ENCODE assay signal across 33 cellular contexts in the genomic region with DNA sequence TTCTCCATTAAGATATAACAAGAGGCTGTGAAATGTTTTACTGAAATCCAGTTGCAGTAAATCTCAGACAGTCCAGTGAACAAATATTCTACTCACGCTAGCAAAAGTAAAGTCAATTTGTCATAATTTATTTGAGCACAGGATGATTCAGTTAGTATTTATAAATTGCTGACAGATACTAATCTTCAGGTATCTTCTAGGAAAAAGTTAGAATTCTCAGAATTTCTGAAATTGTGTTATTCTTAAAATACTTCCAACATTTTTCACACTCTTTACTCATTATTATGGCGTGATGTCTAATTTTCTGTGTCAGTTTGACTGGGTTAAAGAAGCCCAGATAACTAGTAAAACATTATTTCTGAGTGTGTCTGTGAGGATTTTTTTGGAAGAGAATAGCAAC.
DNase-seq lines count a peak whose midpoint lies in the region; ATAC-seq, FAIRE-seq and TF ChIP-seq lines count a peak whose summit lies in the region.
"Had no signal": no experiment of that assay in that cellular context is flagged by ENCODE, and none has a peak within 500 bp of the region (broad histone marks: within the 10 kb centered on the region; RNA-seq: fewer than 3 reads in every experiment).

No MANE protein-coding gene starts in this region.

- no peaks in the 10 kb centered on the region for H3K9me1 ChIP-seq in IMR-90 (ENCODE audit: insufficient read depth, low read length)
- no peaks in the 10 kb centered on the region for H3K9me1 ChIP-seq in K562 (ENCODE audit: control insufficient read depth, insufficient read depth, low read length)

- no peak overlapping the region for H3K23ac ChIP-seq in IMR-90 (ENCODE audit: low read depth, low read length)

- in situ Hi-C loops in HepG2 (cut with HindIII; ENCODE audit: extremely low pct_ligation_motif_present, low pct_unique_long_range_greater_than_20kb), result loop anchor here (25.0 kb wide), 1 partner anchor 528 kb away; no protein-coding TSS in a partner anchor
- in situ Hi-C loops in IMR-90 (cut with MboI; ENCODE audit: low sequenced_read_pairs), result no loop called here
- in situ Hi-C loops in K562 (cut with MboI), result no loop called here

- H2BK120ac ChIP-seq in IMR-90 (ENCODE audit: low read depth, low read length), result no peak overlapping the region

- no peak overlapping the region for H2AK9ac ChIP-seq in IMR-90 (replicated peaks; ENCODE audit: low read depth, low read length, poor library complexity)

- H3K4ac ChIP-seq in IMR-90 (ENCODE audit: low read depth, low read length), result no peak overlapping the region

- no peak for DNase-seq in HepG2 (ENCODE audit: low spot score)
- no peak for DNase-seq in right lobe of liver
- DNase-seq in A549 (ENCODE audit: low read depth in 1 of 2, low spot score in 1 of 2), result no peak
- DNase-seq in IMR-90, result no peak
- no peak for DNase-seq in K562 (ENCODE audit: extremely low read depth in 1 of 4, low spot score in 3 of 4)
- DNase-seq in activated effector memory CD4-positive, alpha-beta T cell treated with anti-CD3 and anti-CD28 coated beads, Interleukin-2, amount 50 U/mL, for 16 hours, result no peak
- no peak for DNase-seq in left cardiac atrium
- DNase-seq: 8988T; ACHN; AML-193; BE2C; C1 segment of cervical spinal cord; Caco-2; Calu3; CD4-positive, alpha-beta memory T cell; CD4-positive, alpha-beta T cell; CD4-positive, CD25-positive, alpha-beta regulatory T cell; CD8-positive, alpha-beta memory T cell; CD8-positive, alpha-beta T cell; COR-L47; DMS 273 treated with DMSO at 0.1 percent for 48 hours; DMS153; DMS53; DMS79; DMS79 treated with DMSO at 0.1 percent for 48 hours; DND-41; EL had no signal

- H3K79me2 ChIP-seq in HepG2 (ENCODE audit: insufficient read depth, low read length), result no peaks in the 10 kb centered on the region
- H3K79me2 ChIP-seq in K562 (ENCODE audit: control insufficient read depth, insufficient read depth, low read length), result no peaks in the 10 kb centered on the region

- no peaks in the 10 kb centered on the region for H3K79me1 ChIP-seq in IMR-90 (ENCODE audit: low read depth in 1 of 2, low read length in 2 of 2)

- no peak overlapping the region for H2AK5ac ChIP-seq in IMR-90 (ENCODE audit: low read depth, low read length)

- no peak for TF ChIP-seq CTCF in HepG2 (CRISPR knock-in tag; IDR thresholded peaks at IDR 0.05)
- TF ChIP-seq CTCF in right lobe of liver (IDR thresholded peaks at IDR 0.05), result no peak
- no peak for TF ChIP-seq CTCF in A549 (IDR thresholded peaks at IDR 0.05)
- TF ChIP-seq CTCF in IMR-90 (conservative IDR thresholded peaks at IDR 0.05; ENCODE audit: low read depth, low read length), result no peak
- TF ChIP-seq CTCF in K562 (IDR thresholded peaks at IDR 0.05 in 2 of 3, conservative IDR thresholded peaks at IDR 0.05 in 1 of 3; ENCODE audit: insufficient read depth in 2 of 3, low read depth in 1 of 3, low read length in 3 of 3), result no peak

- no peak for TF ChIP-seq POLR2A in HepG2 (IDR thresholded peaks at IDR 0.05; ENCODE audit: insufficient read depth in 1 of 2, low read depth in 2 of 2, low read length in 2 of 2)
- TF ChIP-seq POLR2A in right lobe of liver (IDR thresholded peaks at IDR 0.05), result no peak
- no peak for TF ChIP-seq POLR2A in A549 (IDR thresholded peaks at IDR 0.05; ENCODE audit: low read length)
- TF ChIP-seq POLR2A in IMR-90 (IDR thresholded peaks at IDR 0.05; ENCODE audit: low read depth, low read length), result no peak
- TF ChIP-seq POLR2A in K562 (conservative IDR thresholded peaks at IDR 0.05), result no peak

- H2AFZ ChIP-seq in HepG2 (ENCODE audit: low read length) (no peak overlapping the region), IMR-90 (replicated peaks; ENCODE audit: low read length, poor library complexity) (no peak overlapping the region), K562 (ENCODE audit: low read depth, low read length) (no peak overlapping the region)

- CTCF ChIA-PET in HepG2 (lab: Yijun Ruan, JAX; ENCODE audit: low intra/inter-chr PET ratio, low total read pairs), result no interaction called here
- CTCF ChIA-PET in A549 (lab: Yijun Ruan, JAX), result no interaction called here
- CTCF ChIA-PET in IMR-90 (lab: Yijun Ruan, JAX), result no interaction called here
- CTCF ChIA-PET in K562 (lab: Yijun Ruan, JAX; ENCODE audit: low intra/inter-chr PET ratio), result no interaction called here

- no peak overlapping the region for H2BK5ac ChIP-seq in IMR-90 (ENCODE audit: low read depth, low read length, poor library complexity, severe bottlenecking)

- dilution Hi-C loops in IMR-90 (cut with HindIII; ENCODE audit: low sequenced_read_pairs, unreplicated experiment), result no loop called here

- TF ChIP-seq EP300 in HepG2 (IDR thresholded peaks at IDR 0.05; ENCODE audit: low read depth in 2 of 2, low read length in 2 of 2) (no peak), HepG2 (CRISPR knock-in tag; IDR thresholded peaks at IDR 0.05; ENCODE audit: borderline replicate concordance) (no peak), A549 (IDR thresholded peaks at IDR 0.05) (no peak), K562 (IDR thresholded peaks at IDR 0.05; ENCODE audit: low read length) (no peak)

- H3K4me1 ChIP-seq in HepG2 (ENCODE audit: insufficient read depth, low read length) (no peaks in the 10 kb centered on the region), right lobe of liver (no peaks in the 10 kb centered on the region), A549 (no peaks in the 10 kb centered on the region), IMR-90 (ENCODE audit: control insufficient read depth, insufficient read depth, low read length) (no peaks in the 10 kb centered on the region), K562 (replicated peaks in 1 of 2; ENCODE audit: control insufficient read depth in 2 of 2, insufficient read depth in 2 of 2, low read length in 2 of 2) (no peaks in the 10 kb centered on the region)
- H3K4me1 ChIP-seq: BE2C, BLaER1, Caco-2 had no signal

- BruUV-seq in HepG2 (replicated peaks; lab: Mats Ljungman, UMichigan), result no TSS peak
- BruUV-seq in IMR-90 (replicated peaks; lab: Mats Ljungman, UMichigan), result no TSS peak
- BruUV-seq in K562 (replicated peaks; lab: Mats Ljungman, UMichigan), result no TSS peak

- H3K9ac ChIP-seq in HepG2 (ENCODE audit: insufficient read depth, low read depth, low read length) (no peak overlapping the region), IMR-90 (ENCODE audit: low read depth, low read length) (no peak overlapping the region), K562 (ENCODE audit: insufficient read depth in 1 of 2, low read depth in 2 of 2, low read length in 2 of 2) (no peak overlapping the region)
- H3K9ac ChIP-seq: BLaER1; BLaER1 treated with 17β-estradiol and CSF1 and Interleukin-3, amounts not matched to agents 10 nM and 100 nM had no signal

- no peak overlapping the region for H3K4me3 ChIP-seq in HepG2 (replicated peaks in 1 of 3; ENCODE audit: insufficient read depth in 1 of 3, low read depth in 2 of 3, low read length in 3 of 3)
- H3K4me3 ChIP-seq in right lobe of liver, result no peak overlapping the region
- H3K4me3 ChIP-seq in A549, result no peak overlapping the region
- H3K4me3 ChIP-seq in IMR-90 (ENCODE audit: insufficient read depth, low read depth, low read length), result no peak overlapping the region
- no peak overlapping the region for H3K4me3 ChIP-seq in K562
- H3K4me3 ChIP-seq: BLaER1; BLaER1 treated with 17β-estradiol and CSF1 and Interleukin-3, amounts not matched to agents 10 nM and 100 nM had no signal

- ATAC-seq in HepG2, result no peak
- ATAC-seq in right lobe of liver, result no peak
- no peak for ATAC-seq in A549
- no peak for ATAC-seq in IMR-90 (ENCODE audit: low read depth)
- ATAC-seq in K562, result no peak
- ATAC-seq in esophagus mucosa, result no peak
- ATAC-seq in left cardiac atrium, result no peak
- ATAC-seq: CD8-positive, alpha-beta T cell had no signal

- no peak overlapping the region for H3K4me2 ChIP-seq in HepG2 (ENCODE audit: low read depth, low read length)
- H3K4me2 ChIP-seq in A549, result no peak overlapping the region
- no peak overlapping the region for H3K4me2 ChIP-seq in IMR-90 (ENCODE audit: low read depth, low read length)
- H3K4me2 ChIP-seq in K562 (ENCODE audit: insufficient read depth, low read length), result no peak overlapping the region
- H3K4me2 ChIP-seq: BLaER1; BLaER1 treated with 17β-estradiol and CSF1 and Interleukin-3, amounts not matched to agents 10 nM and 100 nM had no signal

- no peaks in the 10 kb centered on the region for H3K36me3 ChIP-seq in HepG2 (replicated peaks in 1 of 2; ENCODE audit: control insufficient read depth in 1 of 2, insufficient read depth in 2 of 2, low read length in 2 of 2)
- no peaks in the 10 kb centered on the region for H3K36me3 ChIP-seq in right lobe of liver
- no peaks in the 10 kb centered on the region for H3K36me3 ChIP-seq in IMR-90 (ENCODE audit: control insufficient read depth, insufficient read depth, low read length)
- no peaks in the 10 kb centered on the region for H3K36me3 ChIP-seq in K562 (ENCODE audit: control insufficient read depth, insufficient read depth, low read length)
- H3K36me3 ChIP-seq: BE2C; BLaER1; BLaER1 treated with 17β-estradiol and CSF1 and Interleukin-3, amounts not matched to agents 10 nM and 100 nM had no signal

- no peaks in the 10 kb centered on the region for H4K20me1 ChIP-seq in HepG2 (ENCODE audit: insufficient read depth, low read length)
- no peaks in the 10 kb centered on the region for H4K20me1 ChIP-seq in IMR-90 (ENCODE audit: insufficient read depth, low read length)
- no peaks in the 10 kb centered on the region for H4K20me1 ChIP-seq in K562 (replicated peaks; ENCODE audit: control insufficient read depth, insufficient read depth, low read length)
- H4K20me1 ChIP-seq: BLaER1; BLaER1 treated with 17β-estradiol and CSF1 and Interleukin-3, amounts not matched to agents 10 nM and 100 nM had no signal

- FAIRE-seq in HepG2 (lab: Jason Lieb, UNC) (no peak), A549 (lab: Jason Lieb, UNC) (no peak), K562 (lab: Jason Lieb, UNC) (no peak)
- FAIRE-seq: D721Med had no signal

- POLR2A ChIA-PET in HepG2 (lab: Yijun Ruan, JAX), result no interaction called here
- POLR2A ChIA-PET in A549 (lab: Yijun Ruan, JAX), result no interaction called here
- POLR2A ChIA-PET in IMR-90 (lab: Charles Lee; ENCODE audit: unreplicated experiment), result no interaction called here
- POLR2A ChIA-PET in K562 (lab: Yijun Ruan, JAX), result no interaction called here

- H4K5ac ChIP-seq in IMR-90 (ENCODE audit: low read depth, low read length), result no peak overlapping the region

- H3K14ac ChIP-seq in IMR-90 (replicated peaks; ENCODE audit: low read depth, low read length), result no peak overlapping the region

- TF ChIP-seq RAD21 in HepG2 (CRISPR knock-in tag; IDR thresholded peaks at IDR 0.05), result no peak
- TF ChIP-seq RAD21 in A549 (conservative IDR thresholded peaks at IDR 0.05 in 1 of 2, IDR thresholded peaks at IDR 0.05 in 1 of 2), result no peak
- TF ChIP-seq RAD21 in IMR-90 (IDR thresholded peaks at IDR 0.05; ENCODE audit: low read length), result no peak
- TF ChIP-seq RAD21 in K562 (CRISPR knock-in tag; conservative IDR thresholded peaks at IDR 0.05 in 1 of 2, IDR thresholded peaks at IDR 0.05 in 1 of 2), result no peak

- WGBS in HepG2 (ENCODE audit: low lambda C conversion rate), result 35% methylated on average over 2 of the region's 2 CpGs
- WGBS in right lobe of liver (ENCODE audit: insufficient coverage, low coverage, low lambda C conversion rate, missing lambda C conversion rate), result 81% methylated on average over 2 of the region's 2 CpGs
- 29% methylated on average over 2 of the region's 2 CpGs for WGBS in A549 (ENCODE audit: missing lambda C conversion rate)
- WGBS in IMR-90 (ENCODE audit: extremely low coverage in 2 of 2, insufficient read length in 1 of 2), 2 experiments, result no CpG with 5 or more reads among the region's 2 CpGs
- 3% methylated on average over 2 of the region's 2 CpGs for WGBS in K562 (ENCODE audit: insufficient coverage, low coverage, missing lambda C conversion rate)

- H2BK15ac ChIP-seq in IMR-90 (ENCODE audit: low read depth, low read length), result no peak overlapping the region

- H2BK20ac ChIP-seq in IMR-90 (ENCODE audit: low read depth, low read length), result no peak overlapping the region

- intact Hi-C loops in HepG2 (cut with micrococcal nuclease; ENCODE audit: unreplicated experiment) (loop anchor here (10.0 kb wide), 1 partner anchor 530 kb away; no protein-coding TSS in a partner anchor), right lobe of liver (cut with DNase I) (no loop called here), IMR-90 (cut with micrococcal nuclease) (no loop called here), K562 (cut with micrococcal nuclease) (no loop called here), left cardiac atrium (cut with DNase I) (no loop called here)

- no peak overlapping the region for H4K8ac ChIP-seq in IMR-90 (ENCODE audit: low read depth in 2 of 2, low read length in 2 of 2)

- H3K27me3 ChIP-seq in HepG2 (ENCODE audit: control insufficient read depth in 1 of 2, insufficient read depth in 2 of 2, low read length in 2 of 2), result no peaks in the 10 kb centered on the region
- H3K27me3 ChIP-seq in right lobe of liver, result no peaks in the 10 kb centered on the region
- H3K27me3 ChIP-seq in IMR-90 (ENCODE audit: control insufficient read depth, insufficient read depth, low read length), result no peaks in the 10 kb centered on the region
- no peaks in the 10 kb centered on the region for H3K27me3 ChIP-seq in K562 (ENCODE audit: control insufficient read depth in 2 of 2, insufficient read depth in 2 of 2, low read length in 2 of 2)
- H3K27me3 ChIP-seq: BE2C; BLaER1; BLaER1 treated with 17β-estradiol and CSF1 and Interleukin-3, amounts not matched to agents 10 nM and 100 nM had no signal

- no peak overlapping the region for H3K18ac ChIP-seq in IMR-90 (ENCODE audit: low read depth, low read length)

- H4K91ac ChIP-seq in IMR-90 (ENCODE audit: insufficient read depth, low read depth, low read length), result no peak overlapping the region

- H3K27ac ChIP-seq in HepG2 (ENCODE audit: extremely low read length, insufficient read depth, low read length) (no peak overlapping the region), right lobe of liver (no peak overlapping the region), A549 (no peak overlapping the region), IMR-90 (ENCODE audit: insufficient read depth, low read length) (no peak overlapping the region), K562 (ENCODE audit: extremely low read depth, low read depth, low read length) (no peak overlapping the region)
- H3K27ac ChIP-seq: 22Rv1; BLaER1; BLaER1 treated with 17β-estradiol and CSF1 and Interleukin-3, amounts not matched to agents 10 nM and 100 nM; C4-2B had no signal

- H3K56ac ChIP-seq in IMR-90 (ENCODE audit: extremely low read depth, insufficient read depth, low read length), result no peak overlapping the region

- H3K9me3 ChIP-seq in HepG2 (ENCODE audit: low read length), result no peaks in the 10 kb centered on the region
- H3K9me3 ChIP-seq in right lobe of liver, result no peaks in the 10 kb centered on the region
- H3K9me3 ChIP-seq in A549, result no peaks in the 10 kb centered on the region
- no peaks in the 10 kb centered on the region; the same call in 1 of the 2 replicates for H3K9me3 ChIP-seq in IMR-90 (ENCODE audit: control insufficient read depth, insufficient read depth, low read length)
- H3K9me3 ChIP-seq in K562 (replicated peaks; ENCODE audit: control insufficient read depth, insufficient read depth, low read depth, low read length), result no peaks in the 10 kb centered on the region
- H3K9me3 ChIP-seq: BE2C; BLaER1; BLaER1 treated with 17β-estradiol and CSF1 and Interleukin-3, amounts not matched to agents 10 nM and 100 nM; Caco-2 had no signal
